Comparison of ENCODE assay signal across 1 cellular context in genomic region chr17:45584092-45585036, GRCh38.
TF ChIP-seq lines count a peak whose summit lies in the region.

No MANE protein-coding gene starts in this region.

TF ChIP-seq in GM23338, 12 proteins besides CTCF, POLR2A, EP300 and RAD21 (continued from another document):
- TF ChIP-seq ZNF462 (CRISPR knock-in tag; IDR thresholded peaks at IDR 0.05) (no peak), CREB1 (CRISPR knock-in tag; IDR thresholded peaks at IDR 0.05; ENCODE audit: low read depth) (no peak), REST (IDR thresholded peaks at IDR 0.05; ENCODE audit: unreplicated experiment) (no peak)
